ENCODE assay signal across 21 cellular contexts in genomic region chr6:117215353-117216090, GRCh38. TPM values are rescaled to one million over a fixed set of nuclear protein-coding genes. Genes with fewer than 3 reads are reported as not detected.
A peak's percentile ranks its signal among the peaks of the same experiment; 100 is the strongest.
DNase-seq lines count a peak whose midpoint lies in the region; ATAC-seq, FAIRE-seq and TF ChIP-seq lines count a peak whose summit lies in the region.
"Had no signal": no experiment of that assay in that cellular context is flagged by ENCODE, and none has a peak within 500 bp of the region (broad histone marks: within the 10 kb centered on the region; RNA-seq: fewer than 3 reads in every experiment).

No MANE protein-coding gene starts in this region.

- WGBS in mammary epithelial cell (ENCODE audit: low coverage, missing lambda C conversion rate), result 63% methylated on average over 4 of the region's 4 CpGs

- H3K9me1 ChIP-seq in keratinocyte (ENCODE audit: control insufficient read depth, extremely low read depth, insufficient read depth, low read length), result no peaks in the 10 kb centered on the region

- H3K27ac Mint-ChIP-seq in MCF 10A (ENCODE audit: low read depth, unreplicated experiment) (no peak overlapping the region), HFFc6 (no peak overlapping the region)
- no peak overlapping the region for H3K27ac Mint-ChIP-seq in stimulated activated effector memory CD8-positive, alpha-beta T cell treated with anti-CD3 and anti-CD28 coated beads, Interleukin-12 subunit alpha, Interleukin-12 subunit beta, amount 100 ng/mL, for 72 hours
- H3K27ac Mint-ChIP-seq: CD14-positive monocyte; CD4-positive, alpha-beta memory T cell; H9 had no signal

- ATAC-seq in RWPE2 (ENCODE audit: low read depth), result peak; percentile 27; the same call in 1 of the 3 replicates
- peak; percentile 43 for ATAC-seq in stimulated activated effector memory CD8-positive, alpha-beta T cell treated with anti-CD3 and anti-CD28 coated beads, Interleukin-12 subunit alpha, Interleukin-12 subunit beta, amount 100 ng/mL, for 72 hours

- H3K36me3 ChIP-seq in mammary epithelial cell (ENCODE audit: insufficient read depth, low read length), result no peaks in the 10 kb centered on the region
- H3K36me3 ChIP-seq in RWPE2 (ENCODE audit: low read depth), result no peaks in the 10 kb centered on the region
- no peaks in the 10 kb centered on the region for H3K36me3 ChIP-seq in keratinocyte (ENCODE audit: control insufficient read depth in 2 of 2, extremely low read depth in 1 of 2, insufficient read depth in 2 of 2, low read length in 2 of 2)
- no peaks in the 10 kb centered on the region for H3K36me3 ChIP-seq in osteoblast (ENCODE audit: insufficient read depth, low read length)
- H3K36me3 ChIP-seq: BLaER1 had no signal

- FAIRE-seq in keratinocyte (lab: Jason Lieb, UNC), result peak; percentile 71

- CTCF ChIA-PET in mammary epithelial cell (lab: Charles Lee; ENCODE audit: low non-redundant PET), result no interaction called here
- CTCF ChIA-PET in MCF 10A (lab: Yijun Ruan, JAX), result interaction anchor here (0.6 kb wide), 1 partner anchor 1681 kb away, joined by 4 read pairs; no protein-coding TSS in a partner anchor

- in situ Hi-C loops in mammary epithelial cell (cut with MboI; ENCODE audit: low sequenced_read_pairs in 2 of 2), result no loop called here

- H3K27me3 Mint-ChIP-seq in MCF 10A (ENCODE audit: insufficient read depth, unreplicated experiment) (peaks cover 36% of the 10 kb centered on the region), HFFc6 (ENCODE audit: insufficient read depth) (peaks cover 2% of the 10 kb centered on the region; the same call in 1 of the 2 replicates)

- H4K20me1 ChIP-seq in mammary epithelial cell (ENCODE audit: insufficient read depth, low read length), result no peaks in the 10 kb centered on the region
- no peaks in the 10 kb centered on the region for H4K20me1 ChIP-seq in keratinocyte (ENCODE audit: control insufficient read depth, extremely low read depth, insufficient read depth, low read length)
- H4K20me1 ChIP-seq in osteoblast (ENCODE audit: insufficient read depth, low read length), result no peaks in the 10 kb centered on the region
- H4K20me1 ChIP-seq: BLaER1 had no signal

- peak; percentile 43 for DNase-seq in mammary epithelial cell
- DNase-seq in MCF 10A (ENCODE audit: unreplicated experiment), result no peak
- DNase-seq in RWPE2 (ENCODE audit: low spot score), result no peak
- DNase-seq in keratinocyte (ENCODE audit: low read depth, low spot score), result peak; percentile 32
- DNase-seq in stimulated activated effector memory CD8-positive, alpha-beta T cell treated with anti-CD3 and anti-CD28 coated beads, Interleukin-12 subunit alpha, Interleukin-12 subunit beta, amount 100 ng/mL, for 72 hours (ENCODE audit: low spot score in 2 of 2), result no peak
- DNase-seq in HFFc6, result no peak
- DNase-seq in osteoblast (ENCODE audit: insufficient read length, low spot score, missing footprints), result no peak
- DNase-seq: 8988T; CD4-positive, alpha-beta memory T cell; DMS153; DMS79; GDM1; GOT3; H9 had no signal

- H3K36me3 Mint-ChIP-seq in MCF 10A (ENCODE audit: insufficient read depth, unreplicated experiment) (no peaks in the 10 kb centered on the region), HFFc6 (ENCODE audit: low read depth) (no peaks in the 10 kb centered on the region)
- H3K36me3 Mint-ChIP-seq in stimulated activated effector memory CD8-positive, alpha-beta T cell treated with anti-CD3 and anti-CD28 coated beads, Interleukin-12 subunit alpha, Interleukin-12 subunit beta, amount 100 ng/mL, for 72 hours, result no peaks in the 10 kb centered on the region
- H3K36me3 Mint-ChIP-seq: CD14-positive monocyte; CD4-positive, alpha-beta memory T cell had no signal

- no peak overlapping the region for H3K4me3 Mint-ChIP-seq in MCF 10A (ENCODE audit: unreplicated experiment)
- H3K4me3 Mint-ChIP-seq in stimulated activated effector memory CD8-positive, alpha-beta T cell treated with anti-CD3 and anti-CD28 coated beads, Interleukin-12 subunit alpha, Interleukin-12 subunit beta, amount 100 ng/mL, for 72 hours, result no peak overlapping the region
- no peak overlapping the region for H3K4me3 Mint-ChIP-seq in HFFc6
- H3K4me3 Mint-ChIP-seq: CD14-positive monocyte; CD4-positive, alpha-beta memory T cell; H9 had no signal

- H3K4me2 ChIP-seq in mammary epithelial cell (ENCODE audit: insufficient read depth, low read depth, low read length) (no peak overlapping the region), keratinocyte (ENCODE audit: control insufficient read depth, extremely low read depth, insufficient read depth, low read depth, low read length) (no peak overlapping the region), osteoblast (ENCODE audit: insufficient read depth, low read length) (no peak overlapping the region)
- H3K4me2 ChIP-seq: BLaER1 had no signal

- H3K9me3 ChIP-seq in mammary epithelial cell (replicated peaks; ENCODE audit: insufficient read depth, low read length) (no peaks in the 10 kb centered on the region), RWPE2 (ENCODE audit: severe bottlenecking) (no peaks in the 10 kb centered on the region), keratinocyte (ENCODE audit: control insufficient read depth, low read depth, low read length) (no peaks in the 10 kb centered on the region), osteoblast (ENCODE audit: low read depth, low read length) (no peaks in the 10 kb centered on the region)
- H3K9me3 ChIP-seq: BLaER1 had no signal

- H3K9ac ChIP-seq in mammary epithelial cell (ENCODE audit: insufficient read depth, low read length) (no peak overlapping the region), keratinocyte (ENCODE audit: control insufficient read depth, extremely low read depth, insufficient read depth, low read length) (no peak overlapping the region)
- H3K9ac ChIP-seq: BLaER1 had no signal

- POLR2A ChIA-PET in MCF 10A (lab: Yijun Ruan, JAX), result no interaction called here

- no peaks in the 10 kb centered on the region for H3K27me3 ChIP-seq in mammary epithelial cell (ENCODE audit: insufficient read depth, low read length)
- H3K27me3 ChIP-seq in RWPE2 (ENCODE audit: insufficient read depth, poor library complexity, severe bottlenecking), result no peaks in the 10 kb centered on the region
- no peaks in the 10 kb centered on the region for H3K27me3 ChIP-seq in keratinocyte (ENCODE audit: control insufficient read depth, extremely low read depth, insufficient read depth, low read length)
- no peaks in the 10 kb centered on the region for H3K27me3 ChIP-seq in osteoblast (ENCODE audit: insufficient read depth, low read length)
- H3K27me3 ChIP-seq: BLaER1 had no signal

- no peaks in the 10 kb centered on the region for H3K4me1 Mint-ChIP-seq in MCF 10A (ENCODE audit: insufficient read depth, unreplicated experiment)
- no peaks in the 10 kb centered on the region for H3K4me1 Mint-ChIP-seq in stimulated activated effector memory CD8-positive, alpha-beta T cell treated with anti-CD3 and anti-CD28 coated beads, Interleukin-12 subunit alpha, Interleukin-12 subunit beta, amount 100 ng/mL, for 72 hours
- no peaks in the 10 kb centered on the region for H3K4me1 Mint-ChIP-seq in HFFc6 (ENCODE audit: low read depth)
- H3K4me1 Mint-ChIP-seq: CD14-positive monocyte; CD4-positive, alpha-beta memory T cell; H9 had no signal

- H2AFZ ChIP-seq in mammary epithelial cell (ENCODE audit: low read depth, low read length) (no peak overlapping the region), keratinocyte (ENCODE audit: control insufficient read depth, low read length) (no peak overlapping the region), osteoblast (ENCODE audit: low read length) (no peak overlapping the region)

- H3K4me1 ChIP-seq in mammary epithelial cell (ENCODE audit: insufficient read depth, low read length), result no peaks in the 10 kb centered on the region
- H3K4me1 ChIP-seq in RWPE2 (ENCODE audit: insufficient read depth, poor library complexity, severe bottlenecking), result no peaks in the 10 kb centered on the region
- H3K4me1 ChIP-seq in keratinocyte (ENCODE audit: control insufficient read depth, extremely low read depth, insufficient read depth, low read length), result no peaks in the 10 kb centered on the region
- H3K4me1 ChIP-seq in osteoblast (ENCODE audit: insufficient read depth, low read length), result no peaks in the 10 kb centered on the region
- H3K4me1 ChIP-seq: BLaER1 had no signal

- intact Hi-C loops in mammary epithelial cell (cut with micrococcal nuclease) (no loop called here), MCF 10A (cut with micrococcal nuclease) (no loop called here)

- dilution Hi-C loops in mammary epithelial cell (cut with HindIII; ENCODE audit: low sequenced_read_pairs), result no loop called here
- dilution Hi-C loops in keratinocyte (cut with MboI; ENCODE audit: extremely low pct_ligation_motif_present, low sequenced_read_pairs), result no loop called here

- H3K79me2 ChIP-seq in mammary epithelial cell (ENCODE audit: insufficient read depth, low read length), result no peaks in the 10 kb centered on the region
- H3K79me2 ChIP-seq in keratinocyte (ENCODE audit: control insufficient read depth, insufficient read depth, low read length), result no peaks in the 10 kb centered on the region
- no peaks in the 10 kb centered on the region for H3K79me2 ChIP-seq in osteoblast (ENCODE audit: insufficient read depth, low read length)

- H3K9me3 Mint-ChIP-seq in MCF 10A (ENCODE audit: unreplicated experiment) (no peaks in the 10 kb centered on the region), HFFc6 (peaks cover 26% of the 10 kb centered on the region)
- peaks cover 6% of the 10 kb centered on the region for H3K9me3 Mint-ChIP-seq in stimulated activated effector memory CD8-positive, alpha-beta T cell treated with anti-CD3 and anti-CD28 coated beads, Interleukin-12 subunit alpha, Interleukin-12 subunit beta, amount 100 ng/mL, for 72 hours

- H3K4me3 ChIP-seq in mammary epithelial cell (replicated peaks in 1 of 3; ENCODE audit: insufficient read depth in 1 of 3, low read depth in 2 of 3, low read length in 3 of 3) (no peak overlapping the region), RWPE2 (ENCODE audit: severe bottlenecking) (no peak overlapping the region), keratinocyte (ENCODE audit: control insufficient read depth in 2 of 3, extremely low read depth in 1 of 3, insufficient read depth in 2 of 3, low read depth in 1 of 3, low read length in 3 of 3) (no peak overlapping the region), osteoblast (ENCODE audit: insufficient read depth, low read length) (no peak overlapping the region)
- H3K4me3 ChIP-seq: BLaER1 had no signal

- TF ChIP-seq CTCF in mammary epithelial cell (conservative IDR thresholded peaks at IDR 0.05 in 1 of 2, IDR thresholded peaks at IDR 0.05 in 1 of 2; ENCODE audit: extremely low read depth in 1 of 2, insufficient read depth in 1 of 2, low read depth in 1 of 2, low read length in 2 of 2), result no peak
- TF ChIP-seq CTCF in MCF 10A (IDR thresholded peaks at IDR 0.05; ENCODE audit: unreplicated experiment), result no peak
- TF ChIP-seq CTCF in RWPE2 (IDR thresholded peaks at IDR 0.05; ENCODE audit: poor library complexity, severe bottlenecking), result no peak
- no peak for TF ChIP-seq CTCF in keratinocyte (optimal IDR thresholded peaks at IDR 0.05 in 1 of 3, IDR thresholded peaks at IDR 0.05 in 1 of 3, conservative IDR thresholded peaks at IDR 0.05 in 1 of 3; ENCODE audit: extremely low read depth in 1 of 3, insufficient read depth in 2 of 3, low read length in 3 of 3)
- no peak for TF ChIP-seq CTCF in HFFc6 (IDR thresholded peaks at IDR 0.05)
- TF ChIP-seq CTCF in osteoblast (IDR thresholded peaks at IDR 0.05; ENCODE audit: extremely low read depth, low read depth, low read length), result no peak

- BruUV-seq in mammary epithelial cell (replicated peaks; lab: Mats Ljungman, UMichigan), result no TSS peak
- no TSS peak for BruUV-seq in MCF 10A (replicated peaks; lab: Mats Ljungman, UMichigan)

- H3K27ac ChIP-seq in mammary epithelial cell (ENCODE audit: insufficient read depth, low read depth, low read length), result no peak overlapping the region
- no peak overlapping the region for H3K27ac ChIP-seq in RWPE2 (ENCODE audit: poor library complexity, severe bottlenecking)
- H3K27ac ChIP-seq in keratinocyte (ENCODE audit: control insufficient read depth, insufficient read depth, low read length), result no peak overlapping the region
- no peak overlapping the region for H3K27ac ChIP-seq in osteoblast (ENCODE audit: low read depth, low read length)
- H3K27ac ChIP-seq: BLaER1, HL-60 had no signal

RNA-seq across cellular contexts. Expression of gene VGLL2, which starts 49.8 kb away (rescaled TPM):
- total RNA-seq in mammary epithelial cell (not detected), MCF 10A (2022) (not detected in 2 replicates), osteoblast (not detected in 2 replicates)
- polyA plus RNA-seq in mammary epithelial cell (not detected), keratinocyte (not detected in 3 replicates)
- polyA minus RNA-seq in mammary epithelial cell (not detected), keratinocyte (not detected in 3 replicates)
- not detected for polyA plus RNA-seq in keratinocyte (2011; ENCODE audit: low read depth)
- polyA plus RNA-seq in keratinocyte (2011; cell fraction: cytosol; rRNA removed), result not detected in 2 replicates
- not detected in 2 replicates for polyA plus RNA-seq in keratinocyte (2011; cell fraction: nucleus; rRNA removed)
- polyA plus RNA-seq in keratinocyte (2012; ENCODE audit: low replicate concordance), result not detected in 2 replicates
- polyA minus RNA-seq in keratinocyte (2011; cell fraction: cytosol; rRNA and poly(A)+ RNA removed), result not detected
- polyA minus RNA-seq in keratinocyte (2011; cell fraction: nucleus; rRNA and poly(A)+ RNA removed), result not detected in 2 replicates
- total RNA-seq in HFFc6 (2021; fragmentation: NEBNext Ultra II Directional; extraction: Animal tissue kit (Norgen Biotek cat#: 25700)), result not detected
- total RNA-seq: A673; CD4-positive, alpha-beta memory T cell; Daoy; H9; HT1080 had no signal
- polyA plus RNA-seq: AG04450; CD14-positive monocyte; CD4-positive, alpha-beta memory T cell had no signal

Comparison
In these comparisons a context has a peak if more than half of its experiments do, and no peak if none do; other contexts are left out.
1. DNase-seq: peak in mammary epithelial cell (single experiment) and keratinocyte (single experiment); none in MCF 10A (single experiment), RWPE2 (single experiment), stimulated activated effector memory CD8-positive, alpha-beta T cell treated with anti-CD3 and anti-CD28 coated beads, Interleukin-12 subunit alpha, Interleukin-12 subunit beta, amount 100 ng/mL, for 72 hours (0 of 2), HFFc6 (single experiment) and osteoblast (single experiment).